ENCODE assay signal across 1 cellular context in the genomic region with DNA sequence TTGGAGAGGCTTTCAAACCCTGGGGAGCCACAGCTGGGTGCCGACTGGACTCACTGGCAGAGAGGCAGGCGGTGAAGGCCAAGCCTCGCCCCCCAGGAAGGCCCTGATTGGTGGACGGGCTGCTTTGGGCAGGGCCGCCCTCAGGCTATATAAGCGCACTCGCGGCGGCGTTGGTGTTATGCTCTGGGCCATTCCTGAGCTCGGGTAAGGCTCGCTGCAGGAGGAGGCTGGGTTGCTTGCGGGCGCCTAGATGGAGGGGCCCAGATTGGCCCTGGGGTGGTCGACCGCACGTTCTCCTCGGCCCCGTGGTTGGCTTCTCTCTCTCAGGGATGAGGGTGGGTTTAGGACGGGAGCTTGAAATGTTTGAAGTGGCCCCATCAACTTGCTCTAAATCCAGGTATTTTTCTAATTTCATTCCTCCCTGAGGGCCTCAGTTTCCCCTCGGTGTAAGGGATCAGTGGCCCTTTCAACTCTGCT.
TF ChIP-seq lines count a peak whose summit lies in the region.

A gene with protein sequence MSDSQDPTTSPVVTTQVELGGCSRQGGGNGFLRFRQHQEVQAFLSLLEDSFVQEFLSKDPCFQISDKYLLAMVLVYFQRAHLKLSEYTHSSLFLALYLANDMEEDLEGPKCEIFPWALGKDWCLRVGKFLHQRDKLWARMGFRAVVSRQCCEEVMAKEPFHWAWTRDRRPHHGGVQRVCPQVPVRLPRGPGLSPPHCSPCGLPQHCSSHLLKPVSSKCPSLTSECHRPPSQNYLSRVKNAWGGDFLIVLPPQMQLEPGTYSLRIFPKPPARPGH (plus strand): TSS at position 176 of the 477 bp plus-strand sequence. CDS start 1,125 bp downstream, outside the sequence.

TF ChIP-seq in HepG2, 621 proteins besides CTCF, POLR2A, EP300 and RAD21 (continued from another document):
- TF ChIP-seq, protein P1, sequence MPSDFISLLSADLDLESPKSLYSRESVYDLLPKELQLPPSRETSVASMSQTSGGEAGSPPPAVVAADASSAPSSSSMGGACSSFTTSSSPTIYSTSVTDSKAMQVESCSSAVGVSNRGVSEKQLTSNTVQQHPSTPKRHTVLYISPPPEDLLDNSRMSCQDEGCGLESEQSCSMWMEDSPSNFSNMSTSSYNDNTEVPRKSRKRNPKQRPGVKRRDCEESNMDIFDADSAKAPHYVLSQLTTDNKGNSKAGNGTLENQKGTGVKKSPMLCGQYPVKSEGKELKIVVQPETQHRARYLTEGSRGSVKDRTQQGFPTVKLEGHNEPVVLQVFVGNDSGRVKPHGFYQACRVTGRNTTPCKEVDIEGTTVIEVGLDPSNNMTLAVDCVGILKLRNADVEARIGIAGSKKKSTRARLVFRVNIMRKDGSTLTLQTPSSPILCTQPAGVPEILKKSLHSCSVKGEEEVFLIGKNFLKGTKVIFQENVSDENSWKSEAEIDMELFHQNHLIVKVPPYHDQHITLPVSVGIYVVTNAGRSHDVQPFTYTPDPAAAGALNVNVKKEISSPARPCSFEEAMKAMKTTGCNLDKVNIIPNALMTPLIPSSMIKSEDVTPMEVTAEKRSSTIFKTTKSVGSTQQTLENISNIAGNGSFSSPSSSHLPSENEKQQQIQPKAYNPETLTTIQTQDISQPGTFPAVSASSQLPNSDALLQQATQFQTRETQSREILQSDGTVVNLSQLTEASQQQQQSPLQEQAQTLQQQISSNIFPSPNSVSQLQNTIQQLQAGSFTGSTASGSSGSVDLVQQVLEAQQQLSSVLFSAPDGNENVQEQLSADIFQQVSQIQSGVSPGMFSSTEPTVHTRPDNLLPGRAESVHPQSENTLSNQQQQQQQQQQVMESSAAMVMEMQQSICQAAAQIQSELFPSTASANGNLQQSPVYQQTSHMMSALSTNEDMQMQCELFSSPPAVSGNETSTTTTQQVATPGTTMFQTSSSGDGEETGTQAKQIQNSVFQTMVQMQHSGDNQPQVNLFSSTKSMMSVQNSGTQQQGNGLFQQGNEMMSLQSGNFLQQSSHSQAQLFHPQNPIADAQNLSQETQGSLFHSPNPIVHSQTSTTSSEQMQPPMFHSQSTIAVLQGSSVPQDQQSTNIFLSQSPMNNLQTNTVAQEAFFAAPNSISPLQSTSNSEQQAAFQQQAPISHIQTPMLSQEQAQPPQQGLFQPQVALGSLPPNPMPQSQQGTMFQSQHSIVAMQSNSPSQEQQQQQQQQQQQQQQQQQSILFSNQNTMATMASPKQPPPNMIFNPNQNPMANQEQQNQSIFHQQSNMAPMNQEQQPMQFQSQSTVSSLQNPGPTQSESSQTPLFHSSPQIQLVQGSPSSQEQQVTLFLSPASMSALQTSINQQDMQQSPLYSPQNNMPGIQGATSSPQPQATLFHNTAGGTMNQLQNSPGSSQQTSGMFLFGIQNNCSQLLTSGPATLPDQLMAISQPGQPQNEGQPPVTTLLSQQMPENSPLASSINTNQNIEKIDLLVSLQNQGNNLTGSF (CRISPR knock-in tag; IDR thresholded peaks at IDR 0.05) = no peak
- TF ChIP-seq ZNF768 (CRISPR knock-in tag; IDR thresholded peaks at IDR 0.05) (0 out of 2 replicates have a peak, but pooled peaks have one; percentile 24), CREB1 (IDR thresholded peaks at IDR 0.05) (no peak), CREB1 (CRISPR knock-in tag; IDR thresholded peaks at IDR 0.05) (peak; percentile 40; the same call in 1 of the 2 replicates), SIN3A (IDR thresholded peaks at IDR 0.05; ENCODE audit: borderline replicate concordance, low read depth, low read length) (no peak), POLR2AphosphoS5 (IDR thresholded peaks at IDR 0.05; ENCODE audit: low read depth, low read length) (0 out of 2 replicates have a peak, but pooled peaks have one; percentile 29), NFYB (CRISPR knock-in tag; IDR thresholded peaks at IDR 0.05) (peak; percentile 51), ZNF788 (CRISPR knock-in tag; IDR thresholded peaks at IDR 0.05; ENCODE audit: borderline replicate concordance) (no peak), RBM39 (IDR thresholded peaks at IDR 0.05; ENCODE audit: low read depth, low read length, poor library complexity, severe bottlenecking) (peak; percentile 39), ZBTB38 (CRISPR knock-in tag; IDR thresholded peaks at IDR 0.05) (0 out of 2 replicates have a peak, but pooled peaks have one; percentile 54)
- TF ChIP-seq, protein P2, sequence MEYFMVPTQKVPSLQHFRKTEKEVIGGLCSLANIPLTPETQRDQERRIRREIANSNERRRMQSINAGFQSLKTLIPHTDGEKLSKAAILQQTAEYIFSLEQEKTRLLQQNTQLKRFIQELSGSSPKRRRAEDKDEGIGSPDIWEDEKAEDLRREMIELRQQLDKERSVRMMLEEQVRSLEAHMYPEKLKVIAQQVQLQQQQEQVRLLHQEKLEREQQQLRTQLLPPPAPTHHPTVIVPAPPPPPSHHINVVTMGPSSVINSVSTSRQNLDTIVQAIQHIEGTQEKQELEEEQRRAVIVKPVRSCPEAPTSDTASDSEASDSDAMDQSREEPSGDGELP (IDR thresholded peaks at IDR 0.05; ENCODE audit: borderline replicate concordance, low read depth) = peak; percentile 29; the same call in 1 of the 2 replicates
- TF ChIP-seq, protein P3, sequence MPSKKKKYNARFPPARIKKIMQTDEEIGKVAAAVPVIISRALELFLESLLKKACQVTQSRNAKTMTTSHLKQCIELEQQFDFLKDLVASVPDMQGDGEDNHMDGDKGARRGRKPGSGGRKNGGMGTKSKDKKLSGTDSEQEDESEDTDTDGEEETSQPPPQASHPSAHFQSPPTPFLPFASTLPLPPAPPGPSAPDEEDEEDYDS (CRISPR knock-in tag; IDR thresholded peaks at IDR 0.05) = peak; percentile 72; the same call in 1 of the 2 replicates
